ENCODE assay signal across 24 cellular contexts in genomic region chr2:12980817-12981216, GRCh38.
DNase-seq lines count a peak whose midpoint lies in the region; ATAC-seq and TF ChIP-seq lines count a peak whose summit lies in the region.
"Had no signal": no experiment of that assay in that cellular context is flagged by ENCODE, and none has a peak within 500 bp of the region (broad histone marks: within the 10 kb centered on the region; RNA-seq: fewer than 3 reads in every experiment).

No MANE protein-coding gene starts in this region.

- H3K36me3 ChIP-seq in RWPE2 (ENCODE audit: low read depth) = no peaks in the 10 kb centered on the region
- H3K36me3 ChIP-seq: BLaER1 treated with 17β-estradiol and CSF1 and Interleukin-3, amounts not matched to agents 10 nM and 100 nM; sigmoid colon; SJSA1; upper lobe of left lung had no signal

- H3K27me3 Mint-ChIP-seq in dendritic cell treated with granulocyte-macrophage colony-stimulating factor and Interleukin-4, amounts not matched to agents 40 ng/mL and 50 ng/mL, for 4 days = peaks cover under 1% of the 10 kb centered on the region
- H3K27me3 Mint-ChIP-seq in osteocyte (ENCODE audit: unreplicated experiment) (no peaks in the 10 kb centered on the region), glutamatergic neuron (ENCODE audit: unreplicated experiment) (no peaks in the 10 kb centered on the region)

- no peaks in the 10 kb centered on the region for H3K9me3 ChIP-seq in RWPE2 (ENCODE audit: severe bottlenecking)
- H3K9me3 ChIP-seq: BLaER1 treated with 17β-estradiol and CSF1 and Interleukin-3, amounts not matched to agents 10 nM and 100 nM; sigmoid colon; SJSA1; upper lobe of left lung had no signal

- DNase-seq in RWPE2 (ENCODE audit: low spot score) (no peak), iPS-NIHi7 (ENCODE audit: extremely low spot score) (peak; percentile 13), osteocyte (ENCODE audit: extremely low spot score, unreplicated experiment) (no peak), DMS79 treated with DMSO at 0.1 percent for 48 hours (lab: John Stamatoyannopoulos, UW) (no peak), glutamatergic neuron (no peak)
- no peak for DNase-seq in stimulated activated CD4-positive, alpha-beta T cell treated with anti-CD3 and anti-CD28 coated beads, Interleukin-2, amount 100 ng/mL, for 24 hours
- DNase-seq: activated CD4-positive, alpha-beta T cell treated with anti-CD3 and anti-CD28 coated beads for 48 hours; activated gamma-delta T cell; activated naive CD8-positive, alpha-beta T cell treated with anti-CD3 and anti-CD28 coated beads, Interleukin-2, amount 50 U/mL, for 24 hours; activated T-cell treated with anti-CD3 and anti-CD28 coated beads, Interleukin-2, amount 50 U/mL, for 24 hours; COR-L47; erythroblast; GF-D8; KBM-7; MM.1S; NCI-H2029 treated with DMSO at 0.1 percent for 48 hours; sigmoid colon; stimulated activated naive B cell treated with anti-CD40 and anti-IgM and Interleukin-4, amounts not matched to agents 10 μg/mL and 1 μg/mL and 100 μg/mL, for 72 hours; upper lobe of left lung had no signal

- H3K27ac ChIP-seq in RWPE2 (ENCODE audit: poor library complexity, severe bottlenecking) = peak overlapping the region; percentile 18
- H3K27ac ChIP-seq: BLaER1 treated with 17β-estradiol and CSF1 and Interleukin-3, amounts not matched to agents 10 nM and 100 nM; sigmoid colon; SJSA1; upper lobe of left lung had no signal

- H3K4me1 Mint-ChIP-seq in dendritic cell treated with granulocyte-macrophage colony-stimulating factor and Interleukin-4, amounts not matched to agents 40 ng/mL and 50 ng/mL, for 4 days (ENCODE audit: low read depth) = no peaks in the 10 kb centered on the region
- H3K4me1 Mint-ChIP-seq in osteocyte (ENCODE audit: unreplicated experiment) (peaks cover 33% of the 10 kb centered on the region), glutamatergic neuron (ENCODE audit: low read depth, unreplicated experiment) (no peaks in the 10 kb centered on the region)
- H3K4me1 Mint-ChIP-seq: activated naive CD8-positive, alpha-beta T cell treated with anti-CD3 and anti-CD28 coated beads, Interleukin-2, amount 50 U/mL, for 24 hours; stimulated activated naive B cell treated with anti-CD40 and anti-IgM and Interleukin-4, amounts not matched to agents 10 μg/mL and 1 μg/mL and 100 μg/mL, for 72 hours had no signal

- H3K27ac Mint-ChIP-seq in dendritic cell treated with granulocyte-macrophage colony-stimulating factor and Interleukin-4, amounts not matched to agents 40 ng/mL and 50 ng/mL, for 4 days = peak overlapping the region; percentile 37
- H3K27ac Mint-ChIP-seq in osteocyte (ENCODE audit: unreplicated experiment) = peak overlapping the region; percentile 66
- H3K27ac Mint-ChIP-seq in glutamatergic neuron (ENCODE audit: unreplicated experiment) = no peak overlapping the region
- H3K27ac Mint-ChIP-seq: activated naive CD8-positive, alpha-beta T cell treated with anti-CD3 and anti-CD28 coated beads, Interleukin-2, amount 50 U/mL, for 24 hours; activated T-cell treated with anti-CD3 and anti-CD28 coated beads, Interleukin-2, amount 50 U/mL, for 24 hours; stimulated activated naive B cell treated with anti-CD40 and anti-IgM and Interleukin-4, amounts not matched to agents 10 μg/mL and 1 μg/mL and 100 μg/mL, for 72 hours; T-helper 1 cell treated with Interleukin-12 subunit alpha and Interleukin-12 subunit beta and Interleukin-4 antibody, amounts not matched to agents 30 μg/mL and 1 μg/mL, for 36 hours had no signal

- ATAC-seq in RWPE2 (ENCODE audit: low read depth) = peak; percentile 68
- ATAC-seq: activated naive CD8-positive, alpha-beta T cell treated with anti-CD3 and anti-CD28 coated beads, Interleukin-2, amount 50 U/mL, for 24 hours; HCT116; stimulated activated naive B cell treated with anti-CD40 and anti-IgM and Interleukin-4, amounts not matched to agents 10 μg/mL and 1 μg/mL and 100 μg/mL, for 72 hours had no signal

- intact Hi-C loops in dendritic cell treated with granulocyte-macrophage colony-stimulating factor and Interleukin-4, amounts not matched to agents 40 ng/mL and 50 ng/mL, for 4 days (cut with micrococcal nuclease) = no loop called here

- TF ChIP-seq CTCF in RWPE2 (IDR thresholded peaks at IDR 0.05; ENCODE audit: poor library complexity, severe bottlenecking) = no peak
- no peak for TF ChIP-seq CTCF in osteocyte (IDR thresholded peaks at IDR 0.05)
- no peak for TF ChIP-seq CTCF in glutamatergic neuron (IDR thresholded peaks at IDR 0.05; ENCODE audit: partially characterized antibody, unreplicated experiment)

- no peaks in the 10 kb centered on the region for H3K36me3 Mint-ChIP-seq in dendritic cell treated with granulocyte-macrophage colony-stimulating factor and Interleukin-4, amounts not matched to agents 40 ng/mL and 50 ng/mL, for 4 days (ENCODE audit: low read depth)
- H3K36me3 Mint-ChIP-seq in osteocyte (ENCODE audit: unreplicated experiment) (no peaks in the 10 kb centered on the region), glutamatergic neuron (ENCODE audit: unreplicated experiment) (no peaks in the 10 kb centered on the region)
- H3K36me3 Mint-ChIP-seq: stimulated activated naive B cell treated with anti-CD40 and anti-IgM and Interleukin-4, amounts not matched to agents 10 μg/mL and 1 μg/mL and 100 μg/mL, for 72 hours had no signal

- peaks cover 17% of the 10 kb centered on the region for H3K4me1 ChIP-seq in RWPE2 (ENCODE audit: insufficient read depth, poor library complexity, severe bottlenecking)
- H3K4me1 ChIP-seq: sigmoid colon, SJSA1, upper lobe of left lung had no signal

- H3K4me3 ChIP-seq in RWPE2 (ENCODE audit: severe bottlenecking) = no peak overlapping the region
- H3K4me3 ChIP-seq: BLaER1 treated with 17β-estradiol and CSF1 and Interleukin-3, amounts not matched to agents 10 nM and 100 nM; sigmoid colon; SJSA1; upper lobe of left lung had no signal

- H3K27me3 ChIP-seq in RWPE2 (ENCODE audit: insufficient read depth, poor library complexity, severe bottlenecking) = no peaks in the 10 kb centered on the region
- H3K27me3 ChIP-seq: BLaER1 treated with 17β-estradiol and CSF1 and Interleukin-3, amounts not matched to agents 10 nM and 100 nM; sigmoid colon; SJSA1; upper lobe of left lung had no signal

- no peak overlapping the region for H3K4me3 Mint-ChIP-seq in dendritic cell treated with granulocyte-macrophage colony-stimulating factor and Interleukin-4, amounts not matched to agents 40 ng/mL and 50 ng/mL, for 4 days
- no peak overlapping the region for H3K4me3 Mint-ChIP-seq in osteocyte (ENCODE audit: unreplicated experiment)
- no peak overlapping the region for H3K4me3 Mint-ChIP-seq in glutamatergic neuron (ENCODE audit: unreplicated experiment)
- H3K4me3 Mint-ChIP-seq: activated naive CD8-positive, alpha-beta T cell treated with anti-CD3 and anti-CD28 coated beads, Interleukin-2, amount 50 U/mL, for 24 hours; activated T-cell treated with anti-CD3 and anti-CD28 coated beads, Interleukin-2, amount 50 U/mL, for 24 hours; stimulated activated naive B cell treated with anti-CD40 and anti-IgM and Interleukin-4, amounts not matched to agents 10 μg/mL and 1 μg/mL and 100 μg/mL, for 72 hours; T-helper 1 cell treated with Interleukin-12 subunit alpha and Interleukin-12 subunit beta and Interleukin-4 antibody, amounts not matched to agents 30 μg/mL and 1 μg/mL, for 36 hours had no signal

- no peaks in the 10 kb centered on the region for H3K9me3 Mint-ChIP-seq in dendritic cell treated with granulocyte-macrophage colony-stimulating factor and Interleukin-4, amounts not matched to agents 40 ng/mL and 50 ng/mL, for 4 days
- H3K9me3 Mint-ChIP-seq in osteocyte (ENCODE audit: unreplicated experiment) (no peaks in the 10 kb centered on the region), glutamatergic neuron (ENCODE audit: unreplicated experiment) (no peaks in the 10 kb centered on the region)
- H3K9me3 Mint-ChIP-seq: activated naive CD8-positive, alpha-beta T cell treated with anti-CD3 and anti-CD28 coated beads, Interleukin-2, amount 50 U/mL, for 24 hours; activated T-cell treated with anti-CD3 and anti-CD28 coated beads, Interleukin-2, amount 50 U/mL, for 24 hours; stimulated activated naive B cell treated with anti-CD40 and anti-IgM and Interleukin-4, amounts not matched to agents 10 μg/mL and 1 μg/mL and 100 μg/mL, for 72 hours; T-helper 1 cell treated with Interleukin-12 subunit alpha and Interleukin-12 subunit beta and Interleukin-4 antibody, amounts not matched to agents 30 μg/mL and 1 μg/mL, for 36 hours had no signal
